In the genomic region with DNA sequence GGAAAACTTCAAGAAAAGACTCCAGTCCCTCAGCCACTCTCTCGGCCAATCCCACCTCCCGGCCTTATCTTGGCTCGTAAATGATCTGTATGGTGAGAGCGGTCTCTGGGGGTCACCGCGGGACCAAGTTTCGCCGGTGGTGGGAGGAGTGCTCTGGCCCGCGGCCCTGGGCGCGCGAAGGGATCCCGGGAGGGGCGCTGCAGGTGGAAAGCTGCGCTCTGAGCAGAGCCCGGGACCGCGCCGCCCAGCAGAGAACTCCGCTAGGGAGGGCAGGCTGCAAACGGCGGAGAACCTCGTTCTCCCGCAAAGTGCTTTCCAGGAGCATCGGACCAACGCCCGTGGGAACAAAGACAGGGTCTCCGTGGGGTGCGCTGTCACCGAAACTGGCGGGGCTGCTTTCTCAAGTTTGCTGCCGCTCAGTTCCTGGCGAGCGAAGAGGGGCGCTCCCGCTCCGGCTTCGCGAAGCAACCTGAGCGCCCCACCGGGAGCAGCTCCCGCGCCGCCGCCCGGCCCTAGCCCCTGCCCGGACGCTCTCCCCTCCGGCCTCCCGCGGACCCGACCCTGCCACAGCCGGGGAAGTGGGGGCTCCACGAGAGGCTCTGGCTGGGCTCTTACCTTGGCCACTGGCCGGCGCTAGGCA, we compare ENCODE assay signal across 8 cellular contexts. TPM values are rescaled to one million over a fixed set of nuclear protein-coding genes. Genes with fewer than 3 reads are reported as not detected.
A peak's percentile ranks its signal among the peaks of the same experiment; 100 is the strongest.
DNase-seq lines count a peak whose midpoint lies in the region; TF ChIP-seq lines count a peak whose summit lies in the region.

No MANE protein-coding gene starts in this region.

- H3K4me1 ChIP-seq in left ventricle myocardium inferior (peaks cover 38% of the 10 kb centered on the region), prostate gland (replicated peaks) (peaks cover 11% of the 10 kb centered on the region)

- intact Hi-C loops in left ventricle myocardium inferior (cut with micrococcal nuclease) (no loop called here), prostate gland (cut with DNase I) (no loop called here)

- H3K36me3 ChIP-seq in left ventricle myocardium inferior (no peaks in the 10 kb centered on the region), prostate gland (no peaks in the 10 kb centered on the region)

- under 1% methylated on average over 56 of the region's 57 CpGs for WGBS in prostate gland

- H3K9me3 ChIP-seq in left ventricle myocardium inferior (replicated peaks) (no peaks in the 10 kb centered on the region), prostate gland (no peaks in the 10 kb centered on the region)

- H3K27ac ChIP-seq in left ventricle myocardium inferior (replicated peaks), result no peak overlapping the region
- no peak overlapping the region for H3K27ac ChIP-seq in prostate gland

- H3K4me3 ChIP-seq in left ventricle myocardium inferior (peak overlapping the region; percentile 68), prostate gland (peak overlapping the region; percentile 16 to 42)

- H3K27me3 ChIP-seq in left ventricle myocardium inferior (ENCODE audit: low read depth) (peaks cover 72% of the 10 kb centered on the region), prostate gland (replicated peaks; ENCODE audit: insufficient read depth) (peaks cover 5% of the 10 kb centered on the region)

- no peak for TF ChIP-seq POLR2A in prostate gland (IDR thresholded peaks at IDR 0.05)

- TF ChIP-seq CTCF in left ventricle myocardium inferior (IDR thresholded peaks at IDR 0.05; ENCODE audit: borderline replicate concordance) (no peak), prostate gland (IDR thresholded peaks at IDR 0.05) (no peak)

- peak; percentile 16 for DNase-seq in activated CD4-positive, alpha-beta T cell treated with anti-CD3 and anti-CD28 coated beads for 48 hours
- no peak for DNase-seq in activated CD4-positive, alpha-beta T cell treated with anti-CD3 and anti-CD28 coated beads, Interleukin-2, amount 50 U/mL, for 4 hours
- peak; percentile 29 to 37 for DNase-seq in activated T-cell treated with anti-CD3 and anti-CD28 coated beads, Interleukin-2, amount 50 U/mL, for 48 hours
- DNase-seq in left ventricle myocardium inferior, result no peak
- no peak for DNase-seq in prostate gland (ENCODE audit: low spot score)
- no peak for DNase-seq in KG1 (lab: John Stamatoyannopoulos, UW)
- DNase-seq in OCI-M2 (lab: John Stamatoyannopoulos, UW; ENCODE audit: unreplicated experiment), result no peak
- DNase-seq in T-helper 9 cell, result no peak

RNA-seq across cellular contexts. Expression of gene LRP2, which starts 0.5 kb away (rescaled TPM):
- total RNA-seq in left ventricle myocardium inferior, result 0.05 TPM
- 1 to 10 TPM; 1.6 to 9.5 TPM for total RNA-seq in prostate gland

Comparison
In these comparisons a context has a peak if more than half of its experiments do, and no peak if none do; other contexts are left out.
1. DNase-seq: peak in activated CD4-positive, alpha-beta T cell treated with anti-CD3 and anti-CD28 coated beads for 48 hours (single experiment) and activated T-cell treated with anti-CD3 and anti-CD28 coated beads, Interleukin-2, amount 50 U/mL, for 48 hours (2 of 2); none in activated CD4-positive, alpha-beta T cell treated with anti-CD3 and anti-CD28 coated beads, Interleukin-2, amount 50 U/mL, for 4 hours (0 of 2), left ventricle myocardium inferior (single experiment), prostate gland (single experiment), KG1 (single experiment), OCI-M2 (single experiment) and T-helper 9 cell (single experiment).